In genomic region chr10:35328404-35329037, GRCh38 we compare ENCODE assay signal across 12 cellular contexts. TPM values are rescaled to one million over a fixed set of nuclear protein-coding genes. Genes with fewer than 3 reads are reported as not detected.
A peak's percentile ranks its signal among the peaks of the same experiment; 100 is the strongest.
DNase-seq lines count a peak whose midpoint lies in the region; ATAC-seq and TF ChIP-seq lines count a peak whose summit lies in the region.
"Had no signal": no experiment of that assay in that cellular context is flagged by ENCODE, and none has a peak within 500 bp of the region (broad histone marks: within the 10 kb centered on the region; RNA-seq: fewer than 3 reads in every experiment).

No MANE protein-coding gene starts in this region.

- H3K27me3 Mint-ChIP-seq in Calu3 (ENCODE audit: unreplicated experiment): no peaks in the 10 kb centered on the region
- H3K27me3 Mint-ChIP-seq: progenitor cell of endocrine pancreas had no signal

- CTCF ChIA-PET in Calu3 (lab: Charles Lee): interaction anchor here (0.5 kb wide), 1 partner anchor 89 kb away, joined by 3 read pairs; no protein-coding TSS in a partner anchor

- intact Hi-C loops in Calu3 (cut with micrococcal nuclease; ENCODE audit: unreplicated experiment): no loop called here

- H3K27ac Mint-ChIP-seq in Calu3 (ENCODE audit: unreplicated experiment): no peak overlapping the region
- H3K27ac Mint-ChIP-seq: progenitor cell of endocrine pancreas had no signal

- DNase-seq in AG09309 (ENCODE audit: low read depth) (peak; percentile 20), RKO (ENCODE audit: low spot score) (peak; percentile 43), fibroblast of gingiva (ENCODE audit: low read depth) (peak; percentile 18), COR-L47 (lab: John Stamatoyannopoulos, UW) (no peak), NCI-H187 treated with DMSO at 0.1 percent for 48 hours (lab: John Stamatoyannopoulos, UW) (no peak), Calu3 (no peak)
- DNase-seq: activated naive CD4-positive, alpha-beta T cell; left ventricle myocardium superior; NCI-H526 treated with DMSO at 0.1 percent for 48 hours had no signal

- peaks cover 7% of the 10 kb centered on the region for H3K36me3 Mint-ChIP-seq in Calu3 (ENCODE audit: insufficient read depth, unreplicated experiment)

- peak; percentile 53 for ATAC-seq in GM18498 (IDR thresholded peaks at IDR 0.05; ENCODE audit: unreplicated experiment)
- ATAC-seq in HG02759 (IDR thresholded peaks at IDR 0.05; ENCODE audit: unreplicated experiment): no peak

- H3K4me3 Mint-ChIP-seq in Calu3 (ENCODE audit: low read depth, unreplicated experiment): no peak overlapping the region

- H3K4me1 Mint-ChIP-seq in Calu3 (ENCODE audit: low read depth, unreplicated experiment): peaks cover 32% of the 10 kb centered on the region

- BruUV-seq in Calu3 (replicated peaks; lab: Mats Ljungman, UMichigan): no TSS peak

- no peak overlapping the region for H3K4me3 ChIP-seq in AG09309 (ENCODE audit: control insufficient read depth, low read depth, low read length)

- TF ChIP-seq CTCF in AG09309 (IDR thresholded peaks at IDR 0.05; ENCODE audit: control insufficient read depth, insufficient read depth, low read depth, low read length, missing control alignments) (no peak), Calu3 (IDR thresholded peaks at IDR 0.05; ENCODE audit: unreplicated experiment) (no peak)

- H3K9me3 Mint-ChIP-seq in Calu3 (ENCODE audit: low read depth, unreplicated experiment): no peaks in the 10 kb centered on the region

RNA-seq across cellular contexts. Expression of gene CCNY, which starts 7.8 kb away (rescaled TPM):
- total RNA-seq in Calu3 (2022): 59.1 and 60.6 TPM in 2 replicates

Comparison
In these comparisons a context has a peak if more than half of its experiments do, and no peak if none do; other contexts are left out.
1. DNase-seq: peak in AG09309 (single experiment), RKO (single experiment) and fibroblast of gingiva (single experiment); none in COR-L47 (single experiment), NCI-H187 treated with DMSO at 0.1 percent for 48 hours (single experiment) and Calu3 (single experiment).